Comparison of ENCODE assay signal across 8 cellular contexts in the genomic region with DNA sequence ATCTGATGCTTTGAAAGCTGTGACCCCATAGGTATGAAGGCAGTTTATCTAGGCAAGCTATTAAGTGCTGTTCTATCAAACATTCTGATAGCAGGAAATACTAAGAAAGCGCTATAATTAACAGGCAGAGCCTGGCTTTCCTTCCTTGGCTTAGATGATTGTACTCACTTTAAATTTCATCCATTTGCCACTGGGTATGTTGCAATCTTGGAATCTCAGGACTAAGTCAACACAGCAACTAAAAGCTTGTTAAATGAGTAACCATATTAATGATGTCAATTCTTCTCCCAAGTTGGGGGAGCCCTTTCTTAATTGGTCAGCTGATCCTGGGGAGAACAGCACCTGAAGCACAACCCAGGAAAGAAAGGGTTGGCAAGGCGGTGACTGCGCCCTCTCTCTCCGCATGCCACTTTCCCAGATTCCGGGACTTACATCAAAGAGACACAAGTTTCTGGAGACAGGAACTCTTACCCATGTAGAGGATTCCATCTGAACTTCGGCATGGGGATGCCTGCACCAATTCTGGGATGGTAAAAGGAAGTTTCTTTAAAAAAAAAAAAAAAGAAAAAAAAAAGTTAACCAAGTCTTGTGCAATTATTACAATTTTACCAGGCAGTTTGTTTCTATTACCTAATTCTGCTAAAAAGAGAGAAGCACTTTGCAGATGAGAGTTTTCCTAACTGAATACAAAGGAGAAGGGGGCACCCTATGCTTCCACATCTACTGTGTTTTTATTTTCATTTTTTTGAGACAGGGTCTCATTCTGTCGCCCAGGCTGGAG. TPM values are rescaled to one million over a fixed set of nuclear protein-coding genes. Genes with fewer than 3 reads are reported as not detected.
DNase-seq lines count a peak whose midpoint lies in the region; ATAC-seq and TF ChIP-seq lines count a peak whose summit lies in the region.

No MANE protein-coding gene starts in this region.

- H3K36me3 Mint-ChIP-seq in dendritic cell treated with granulocyte-macrophage colony-stimulating factor and Interleukin-4, amounts not matched to agents 40 ng/mL and 50 ng/mL, for 4 days (ENCODE audit: low read depth): peaks cover 52% of the 10 kb centered on the region
- H3K36me3 Mint-ChIP-seq in CD8-positive, alpha-beta T cell: peaks cover 76% of the 10 kb centered on the region
- H3K36me3 Mint-ChIP-seq in activated T-cell treated with anti-CD3 and anti-CD28 coated beads, Interleukin-2, amount 50 U/mL, for 72 hours (ENCODE audit: insufficient read depth in 2 of 2): peaks cover 19 to 32% of the 10 kb centered on the region in 2 donors

- no peak overlapping the region for H3K4me3 Mint-ChIP-seq in dendritic cell treated with granulocyte-macrophage colony-stimulating factor and Interleukin-4, amounts not matched to agents 40 ng/mL and 50 ng/mL, for 4 days
- H3K4me3 Mint-ChIP-seq in CD8-positive, alpha-beta T cell: no peak overlapping the region
- no peak overlapping the region for H3K4me3 Mint-ChIP-seq in activated T-cell treated with anti-CD3 and anti-CD28 coated beads, Interleukin-2, amount 50 U/mL, for 72 hours

- ATAC-seq in GM18505 (IDR thresholded peaks at IDR 0.05; ENCODE audit: unreplicated experiment) (peak; percentile 6), HG02840 (IDR thresholded peaks at IDR 0.05; ENCODE audit: low FRiP score, unreplicated experiment) (no peak)
- ATAC-seq in CD8-positive, alpha-beta T cell: no peak
- ATAC-seq in activated T-cell treated with anti-CD3 and anti-CD28 coated beads, Interleukin-2, amount 50 U/mL, for 72 hours (replicated peaks in 1 of 2): no peak

- H3K27me3 Mint-ChIP-seq in dendritic cell treated with granulocyte-macrophage colony-stimulating factor and Interleukin-4, amounts not matched to agents 40 ng/mL and 50 ng/mL, for 4 days: no peaks in the 10 kb centered on the region
- H3K27me3 Mint-ChIP-seq in CD8-positive, alpha-beta T cell (ENCODE audit: low read depth): no peaks in the 10 kb centered on the region
- H3K27me3 Mint-ChIP-seq in activated T-cell treated with anti-CD3 and anti-CD28 coated beads, Interleukin-2, amount 50 U/mL, for 72 hours (ENCODE audit: low read depth): no peaks in the 10 kb centered on the region

- intact Hi-C loops in dendritic cell treated with granulocyte-macrophage colony-stimulating factor and Interleukin-4, amounts not matched to agents 40 ng/mL and 50 ng/mL, for 4 days (cut with micrococcal nuclease): loop anchor here (2.0 kb wide), 1 partner anchor 54 kb away; no protein-coding TSS in a partner anchor
- intact Hi-C loops in CD8-positive, alpha-beta T cell (cut with DNase I, micrococcal nuclease): no loop called here

- no peak overlapping the region for H2AFZ ChIP-seq in KMS-11 (ENCODE audit: low read depth)

- no peaks in the 10 kb centered on the region for H3K27me3 ChIP-seq in KMS-11 (ENCODE audit: insufficient read depth, low read depth)
- H3K27me3 ChIP-seq in CD8-positive, alpha-beta T cell (ENCODE audit: insufficient read depth, low read length): no peaks in the 10 kb centered on the region

- no peaks in the 10 kb centered on the region for H4K20me1 ChIP-seq in KMS-11 (ENCODE audit: insufficient read depth)

- peak overlapping the region; percentile 70 for H3K27ac Mint-ChIP-seq in dendritic cell treated with granulocyte-macrophage colony-stimulating factor and Interleukin-4, amounts not matched to agents 40 ng/mL and 50 ng/mL, for 4 days
- no peak overlapping the region for H3K27ac Mint-ChIP-seq in CD8-positive, alpha-beta T cell
- H3K27ac Mint-ChIP-seq in activated T-cell treated with anti-CD3 and anti-CD28 coated beads, Interleukin-2, amount 50 U/mL, for 72 hours: no peak overlapping the region

- H3K4me2 ChIP-seq in KMS-11: peak overlapping the region; percentile 91

- no peaks in the 10 kb centered on the region for H3K79me2 ChIP-seq in KMS-11 (ENCODE audit: insufficient read depth, low read depth)

- H3K4me1 ChIP-seq in KMS-11 (ENCODE audit: low read depth, poor library complexity, severe bottlenecking): peaks cover 64% of the 10 kb centered on the region
- no peaks in the 10 kb centered on the region for H3K4me1 ChIP-seq in CD8-positive, alpha-beta T cell (ENCODE audit: insufficient read depth, low read length)

- CTCF ChIA-PET in CD8-positive, alpha-beta T cell (lab: Charles Lee): interaction anchor here (1.1 to 3.1 kb wide), 7 partner anchors 8 to 84 kb away, joined by 3 to 10 read pairs (median 4); a partner anchor contains a TSS

- no peak for TF ChIP-seq POLR2A in GM18505 (IDR thresholded peaks at IDR 0.05; ENCODE audit: borderline replicate concordance, extremely low read depth, insufficient read depth, insufficient read length)

- peaks cover 42% of the 10 kb centered on the region for H3K4me1 Mint-ChIP-seq in dendritic cell treated with granulocyte-macrophage colony-stimulating factor and Interleukin-4, amounts not matched to agents 40 ng/mL and 50 ng/mL, for 4 days (ENCODE audit: low read depth)
- peaks cover 16% of the 10 kb centered on the region for H3K4me1 Mint-ChIP-seq in CD8-positive, alpha-beta T cell (ENCODE audit: low read depth)
- H3K4me1 Mint-ChIP-seq in activated T-cell treated with anti-CD3 and anti-CD28 coated beads, Interleukin-2, amount 50 U/mL, for 72 hours (ENCODE audit: low read depth): peaks cover 41% of the 10 kb centered on the region

- H3K27ac ChIP-seq in KMS-11: peak overlapping the region; percentile 85
- H3K27ac ChIP-seq in CD8-positive, alpha-beta T cell (ENCODE audit: low read depth, low read length): no peak overlapping the region

- peaks cover 10% of the 10 kb centered on the region; the same call in 1 of the 2 replicates for H3K36me3 ChIP-seq in KMS-11 (ENCODE audit: insufficient read depth)
- peaks cover 11% of the 10 kb centered on the region for H3K36me3 ChIP-seq in CD8-positive, alpha-beta T cell (ENCODE audit: insufficient read depth, low read length)

- H3K4me3 ChIP-seq in KMS-11 (IDR thresholded peaks at IDR 0.05; ENCODE audit: insufficient read depth, low read depth, low read length): no peak overlapping the region
- H3K4me3 ChIP-seq in CD8-positive, alpha-beta T cell (ENCODE audit: low read depth, low read length): no peak overlapping the region

- POLR2A ChIA-PET in CD8-positive, alpha-beta T cell (lab: Charles Lee): interaction anchor here (0.7 kb wide), 1 partner anchor 11 kb away, joined by 3 read pairs; no protein-coding TSS in a partner anchor

- peak overlapping the region; percentile 39; the same call in 1 of the 2 replicates for H3K9ac ChIP-seq in KMS-11

- no peak for TF ChIP-seq CTCF in KMS-11 (conservative IDR thresholded peaks at IDR 0.05; ENCODE audit: low read depth, low read length)
- TF ChIP-seq CTCF in CD8-positive, alpha-beta T cell (IDR thresholded peaks at IDR 0.05): no peak

- H3K9me3 ChIP-seq in CD8-positive, alpha-beta T cell (ENCODE audit: low read length): peaks cover 2% of the 10 kb centered on the region

- peaks cover 8% of the 10 kb centered on the region for H3K9me3 Mint-ChIP-seq in dendritic cell treated with granulocyte-macrophage colony-stimulating factor and Interleukin-4, amounts not matched to agents 40 ng/mL and 50 ng/mL, for 4 days
- peaks cover 8% of the 10 kb centered on the region for H3K9me3 Mint-ChIP-seq in CD8-positive, alpha-beta T cell
- peaks cover 3 to 6% of the 10 kb centered on the region in 2 donors for H3K9me3 Mint-ChIP-seq in activated T-cell treated with anti-CD3 and anti-CD28 coated beads, Interleukin-2, amount 50 U/mL, for 72 hours

- DNase-seq in renal cortical epithelial cell (ENCODE audit: low read depth): peak; percentile 100
- DNase-seq in CD8-positive, alpha-beta T cell: no peak
- no peak for DNase-seq in activated T-cell treated with anti-CD3 and anti-CD28 coated beads, Interleukin-2, amount 50 U/mL, for 72 hours
- DNase-seq in NCI-H146 (lab: John Stamatoyannopoulos, UW): no peak

RNA-seq across cellular contexts. Expression of a gene that starts 54.5 kb away (rescaled TPM):
- total RNA-seq in renal cortical epithelial cell: 6.4 and 11.6 TPM in 2 replicates
- 10 to 100 TPM; 38.0 to 38.7 TPM for total RNA-seq in CD8-positive, alpha-beta T cell
- total RNA-seq in activated T-cell treated with anti-CD3 and anti-CD28 coated beads, Interleukin-2, amount 50 U/mL, for 72 hours: 10 to 100 TPM; 49.9 to 55.7 TPM

RNA-seq across cellular contexts. Expression of a gene that starts 55.0 kb away (rescaled TPM):
- total RNA-seq in renal cortical epithelial cell: 4.5 and 10.6 TPM in 2 replicates
- total RNA-seq in CD8-positive, alpha-beta T cell: 10 to 100 TPM; 57.1 to 64.0 TPM
- total RNA-seq in activated T-cell treated with anti-CD3 and anti-CD28 coated beads, Interleukin-2, amount 50 U/mL, for 72 hours: 10 to 100 TPM; 58.1 to 98.3 TPM
